12 cellular contexts compared by ENCODE assay signal in genomic region chr1:46675549-46676314, GRCh38. TPM values are rescaled to one million over a fixed set of nuclear protein-coding genes. Genes with fewer than 3 reads are reported as not detected.
A peak's percentile ranks its signal among the peaks of the same experiment; 100 is the strongest.
DNase-seq lines count a peak whose midpoint lies in the region; ATAC-seq, FAIRE-seq and TF ChIP-seq lines count a peak whose summit lies in the region.
"Had no signal": no experiment of that assay in that cellular context is flagged by ENCODE, and none has a peak within 500 bp of the region (broad histone marks: within the 10 kb centered on the region; RNA-seq: fewer than 3 reads in every experiment).

No MANE protein-coding gene starts in this region.

- peak overlapping the region; percentile 65; the same call in 1 of the 2 replicates for H2BK12ac ChIP-seq in H1 (ENCODE audit: low read depth, low read length)

- H2BK5ac ChIP-seq in H1 (ENCODE audit: low read depth, low read length): peak overlapping the region; percentile 86

- H2AFZ ChIP-seq in H1 (ENCODE audit: low read length): no peak overlapping the region

- POLR2A ChIA-PET in H1 (lab: Charles Lee; ENCODE audit: partially characterized antibody): interaction anchor here (1.3 to 2.1 kb wide), 3 partner anchors 10 to 59 kb away, joined by 3 to 6 read pairs (median 4); partner anchors contain the start of gene MOB3C

- CTCF ChIA-PET in H1 (lab: Charles Lee; ENCODE audit: partially characterized antibody): interaction anchor here (0.6 to 1.5 kb wide), 2 partner anchors 10 to 429 kb away, joined by 3 read pairs; no protein-coding TSS in a partner anchor

- no peak overlapping the region for H2AK5ac ChIP-seq in H1 (ENCODE audit: low read depth, low read length)

- peak overlapping the region in 1 of 2 experiments; percentile 32; a peak in 2 of 4 replicates for H3K4me2 ChIP-seq in H1 (ENCODE audit: insufficient read depth in 1 of 2, low read depth in 2 of 2, low read length in 2 of 2)

- H3K18ac ChIP-seq in H1 (ENCODE audit: extremely low read depth, low read length): no peak overlapping the region; the same call in 1 of the 2 replicates

- H3K36me3 ChIP-seq in H1 (ENCODE audit: control insufficient read depth in 2 of 4, insufficient read depth in 4 of 4, low read length in 3 of 4) (peaks cover 0 to 31% (median 5%) of the 10 kb centered on the region in 4 experiments; a peak in 4 of 8 replicates), esophagus muscularis mucosa (peaks cover 8 to 79% (median 59%) of the 10 kb centered on the region in 4 donors)

- TF ChIP-seq EP300 in H1 (IDR thresholded peaks at IDR 0.05; ENCODE audit: borderline replicate concordance in 1 of 2, low read depth in 2 of 2, low read length in 2 of 2): no peak
- TF ChIP-seq EP300 in esophagus muscularis mucosa (IDR thresholded peaks at IDR 0.05): no peak

- H3K56ac ChIP-seq in H1 (replicated peaks; ENCODE audit: insufficient read length, low read depth, low read length): no peak overlapping the region

- H3K4me3 ChIP-seq in GM12865 (ENCODE audit: low read depth, low read length): no peak overlapping the region
- no peak overlapping the region for H3K4me3 ChIP-seq in H1 (ENCODE audit: extremely low read depth in 1 of 4, insufficient read depth in 2 of 4, low read depth in 3 of 4, low read length in 4 of 4)
- no peak overlapping the region for H3K4me3 ChIP-seq in esophagus muscularis mucosa
- H3K4me3 ChIP-seq: cardiac muscle cell had no signal

- H2BK120ac ChIP-seq in H1 (replicated peaks; ENCODE audit: low read depth, low read length): no peak overlapping the region

- H3K27ac ChIP-seq in H1 (ENCODE audit: low read depth, low read length): no peak overlapping the region
- H3K27ac ChIP-seq in esophagus muscularis mucosa (replicated peaks in 1 of 4): no peak overlapping the region
- H3K27ac ChIP-seq: cardiac muscle cell had no signal

- no peak for FAIRE-seq in H1 (lab: Jason Lieb, UNC)

- peak overlapping the region in 1 of 4 experiments; percentile 10; a peak in 1 of 7 replicates for H3K9ac ChIP-seq in H1 (replicated peaks in 1 of 4; ENCODE audit: extremely low read depth in 1 of 4, low read depth in 3 of 4, low read length in 3 of 4)

- H3K79me1 ChIP-seq in H1 (ENCODE audit: low read depth, low read length): no peaks in the 10 kb centered on the region

- intact Hi-C loops in Right ventricle myocardium inferior (cut with DNase I): no loop called here
- intact Hi-C loops in esophagus muscularis mucosa (cut with DNase I): no loop called here

- no peaks in the 10 kb centered on the region for H3K9me3 ChIP-seq in H1 (ENCODE audit: insufficient read depth in 2 of 2, low read depth in 1 of 2, low read length in 1 of 2)
- H3K9me3 ChIP-seq in esophagus muscularis mucosa: no peaks in the 10 kb centered on the region

- TF ChIP-seq RAD21 in H1 (IDR thresholded peaks at IDR 0.05 in 1 of 2, conservative IDR thresholded peaks at IDR 0.05 in 1 of 2; ENCODE audit: low read depth in 2 of 2, low read length in 2 of 2): no peak

- no peak overlapping the region for H3K14ac ChIP-seq in H1 (ENCODE audit: insufficient read length)

- TF ChIP-seq POLR2A in H1 (IDR thresholded peaks at IDR 0.05; ENCODE audit: control extremely low read depth in 1 of 2, low read depth in 2 of 2, low read length in 2 of 2) (no peak), esophagus muscularis mucosa (IDR thresholded peaks at IDR 0.05; ENCODE audit: low read depth) (no peak)

- no peaks in the 10 kb centered on the region for H4K20me1 ChIP-seq in H1 (replicated peaks in 1 of 2; ENCODE audit: control insufficient read depth in 1 of 2, insufficient read depth in 2 of 2, low read length in 2 of 2)

- H3K23me2 ChIP-seq in H1 (ENCODE audit: low read depth, low read length): no peaks in the 10 kb centered on the region

- 69% methylated on average over 1 of the region's 1 CpG; no CpG with 5 or more reads in 1 of the 2 experiments for WGBS in H1 (ENCODE audit: extremely low coverage in 1 of 2, insufficient coverage in 1 of 2, insufficient read length in 1 of 2, insufficient replicate concordance in 2 of 2, low coverage in 1 of 2, low lambda C conversion rate in 2 of 2, missing lambda C conversion rate in 1 of 2), 2 experiments
- WGBS in esophagus muscularis mucosa: 83% methylated on average over 1 of the region's 1 CpG

- H4K5ac ChIP-seq in H1 (ENCODE audit: insufficient read length, low read depth, low read length): no peak overlapping the region

- 0 out of 2 replicates have a peak overlapping the region, but pooled peaks have one; percentile 53 for H2BK15ac ChIP-seq in H1 (ENCODE audit: low read length)

- no peak overlapping the region for H4K8ac ChIP-seq in H1 (ENCODE audit: extremely low read depth, insufficient read depth, low read length)

- no peak overlapping the region for H4K91ac ChIP-seq in H1 (replicated peaks; ENCODE audit: insufficient read length, low read length)

- peak; percentile 61 for ATAC-seq in GM19463 (IDR thresholded peaks at IDR 0.05; ENCODE audit: unreplicated experiment)
- ATAC-seq in HG03442 (IDR thresholded peaks at IDR 0.05; ENCODE audit: unreplicated experiment): peak; percentile 70
- no peak for ATAC-seq in Right ventricle myocardium inferior

- H3K4me1 ChIP-seq in H1 (replicated peaks in 1 of 4; ENCODE audit: control insufficient read depth in 3 of 4, insufficient read depth in 4 of 4, low read length in 3 of 4): peaks cover 1 to 14% (median 9%) of the 10 kb centered on the region in 4 experiments; a peak in 4 of 7 replicates
- H3K4me1 ChIP-seq in esophagus muscularis mucosa: no peaks in the 10 kb centered on the region

- TF ChIP-seq CTCF in GM12865 (IDR thresholded peaks at IDR 0.05; ENCODE audit: insufficient read depth, low read depth, low read length, missing control alignments) (no peak), H1 (IDR thresholded peaks at IDR 0.05; ENCODE audit: control extremely low read depth in 1 of 3, insufficient read depth in 1 of 3, low read depth in 1 of 3, low read length in 3 of 3) (no peak), esophagus muscularis mucosa (IDR thresholded peaks at IDR 0.05) (no peak)

- peak; percentile 31 for DNase-seq in GM12865 (ENCODE audit: low read depth)
- no peak for DNase-seq in H1 (ENCODE audit: low read depth in 1 of 2, low spot score in 2 of 2)
- DNase-seq in Right ventricle myocardium inferior (ENCODE audit: missing footprints): no peak
- DNase-seq in esophagus muscularis mucosa (ENCODE audit: extremely low spot score): no peak
- DNase-seq in nucleus accumbens (lab: John Stamatoyannopoulos, UW): no peak
- no peak for DNase-seq in putamen (ENCODE audit: low spot score)

- no peak overlapping the region for H3K4ac ChIP-seq in H1 (replicated peaks; ENCODE audit: insufficient read length, low read depth, low read length)

- no peaks in the 10 kb centered on the region for H3K79me2 ChIP-seq in H1 (ENCODE audit: control insufficient read depth in 1 of 2, insufficient read depth in 2 of 2, low read length in 2 of 2)

- H3K27me3 ChIP-seq in H1 (replicated peaks in 1 of 4; ENCODE audit: control insufficient read depth in 3 of 4, extremely low read depth in 1 of 4, insufficient read depth in 3 of 4, low read length in 3 of 4) (no peaks in the 10 kb centered on the region), esophagus muscularis mucosa (no peaks in the 10 kb centered on the region)
- H3K27me3 ChIP-seq: cardiac muscle cell had no signal

- 0 out of 2 replicates have a peak overlapping the region, but pooled peaks have one; percentile 55 for H2BK20ac ChIP-seq in H1 (ENCODE audit: low read length)

- no peak overlapping the region for H3K23ac ChIP-seq in H1 (ENCODE audit: insufficient read length)

RNA-seq across cellular contexts. Expression of gene TEX38, which starts 4.1 kb away (rescaled TPM):
- not detected in 2 replicates for total RNA-seq in H1 (2021; fragmentation: NEBNext Ultra II Directional; extraction: Animal tissue kit (Norgen Biotek cat#: 25700))
- 0.09 and 0.33 TPM in 2 replicates for polyA plus RNA-seq in H1 (2011; rRNA removed)
- not detected for polyA plus RNA-seq in H1 (2011; cell fraction: cytosol; rRNA removed)
- polyA plus RNA-seq in H1 (2011; cell fraction: nucleus; rRNA removed): 0.26 TPM
- polyA plus RNA-seq in H1 (2012, experiment 1 of 2): 0.37 TPM in 1 of 4 replicates, not detected in the others
- not detected for polyA plus RNA-seq in H1 (2012, experiment 2 of 2)
- polyA plus RNA-seq in H1 (2013, experiment 1 of 2): 0.20 TPM
- polyA plus RNA-seq in H1 (2013, experiment 2 of 2): 0.17 TPM
- polyA minus RNA-seq in H1 (2011; rRNA and poly(A)+ RNA removed): 0.76 TPM in 1 of 2 replicates, not detected in the other
- not detected for polyA minus RNA-seq in H1 (2011; cell fraction: cytosol; rRNA and poly(A)+ RNA removed)
- polyA minus RNA-seq in H1 (2011; cell fraction: nucleus; rRNA and poly(A)+ RNA removed): 0.70 TPM
- total RNA-seq in Right ventricle myocardium inferior: not detected
- total RNA-seq in esophagus muscularis mucosa: not detected
- total RNA-seq: NCI-H460, skeletal muscle tissue, temporal lobe had no signal

RNA-seq across cellular contexts. Expression of gene ATPAF1, which starts 7.6 kb away (rescaled TPM):
- total RNA-seq in H1 (2021; fragmentation: NEBNext Ultra II Directional; extraction: Animal tissue kit (Norgen Biotek cat#: 25700)): 44.6 and 46.7 TPM in 2 replicates
- 41.4 and 55.9 TPM in 2 replicates for polyA plus RNA-seq in H1 (2011; rRNA removed)
- 63.8 TPM for polyA plus RNA-seq in H1 (2011; cell fraction: cytosol; rRNA removed)
- polyA plus RNA-seq in H1 (2011; cell fraction: nucleus; rRNA removed): 22.2 TPM
- polyA plus RNA-seq in H1 (2012, experiment 1 of 2): 43.2 to 52.2 TPM (median 45.1 TPM) in 4 replicates
- polyA plus RNA-seq in H1 (2012, experiment 2 of 2): 18.8 TPM
- polyA plus RNA-seq in H1 (2013, experiment 1 of 2): 29.8 TPM
- polyA plus RNA-seq in H1 (2013, experiment 2 of 2): 33.2 TPM
- polyA minus RNA-seq in H1 (2011; rRNA and poly(A)+ RNA removed): 60.5 and 74.1 TPM in 2 replicates
- 34.8 TPM for polyA minus RNA-seq in H1 (2011; cell fraction: cytosol; rRNA and poly(A)+ RNA removed)
- polyA minus RNA-seq in H1 (2011; cell fraction: nucleus; rRNA and poly(A)+ RNA removed): 41.1 TPM
- total RNA-seq in Right ventricle myocardium inferior: 191 TPM
- total RNA-seq in esophagus muscularis mucosa: 10 to 100 TPM; 64.4 to 88.0 (median 68.5) TPM

RNA-seq across cellular contexts. Expression of gene EFCAB14, which starts 43.2 kb away (rescaled TPM):
- 36.9 and 40.4 TPM in 2 replicates for total RNA-seq in H1 (2021; fragmentation: NEBNext Ultra II Directional; extraction: Animal tissue kit (Norgen Biotek cat#: 25700))
- polyA plus RNA-seq in H1 (2011; rRNA removed): 14.0 and 19.4 TPM in 2 replicates
- 20.0 TPM for polyA plus RNA-seq in H1 (2011; cell fraction: cytosol; rRNA removed)
- polyA plus RNA-seq in H1 (2011; cell fraction: nucleus; rRNA removed): 18.3 TPM
- 13.3 to 19.9 TPM (median 17.7 TPM) in 4 replicates for polyA plus RNA-seq in H1 (2012, experiment 1 of 2)
- polyA plus RNA-seq in H1 (2012, experiment 2 of 2): 4.5 TPM
- 35.7 TPM for polyA plus RNA-seq in H1 (2013, experiment 1 of 2)
- polyA plus RNA-seq in H1 (2013, experiment 2 of 2): 37.0 TPM
- 28.2 and 35.7 TPM in 2 replicates for polyA minus RNA-seq in H1 (2011; rRNA and poly(A)+ RNA removed)
- polyA minus RNA-seq in H1 (2011; cell fraction: cytosol; rRNA and poly(A)+ RNA removed): 26.2 TPM
- polyA minus RNA-seq in H1 (2011; cell fraction: nucleus; rRNA and poly(A)+ RNA removed): 37.0 TPM
- total RNA-seq in Right ventricle myocardium inferior: 53.2 TPM
- 100 to 1,000 TPM in 2 of 4 donors, 10 to 100 TPM in 2; 83.5 to 113 (median 104) TPM for total RNA-seq in esophagus muscularis mucosa

RNA-seq across cellular contexts. Expression of gene MOB3C, which starts 59.1 kb away (rescaled TPM):
- 5.1 and 5.8 TPM in 2 replicates for total RNA-seq in H1 (2021; fragmentation: NEBNext Ultra II Directional; extraction: Animal tissue kit (Norgen Biotek cat#: 25700))
- 6.6 and 7.9 TPM in 2 replicates for polyA plus RNA-seq in H1 (2011; rRNA removed)
- polyA plus RNA-seq in H1 (2011; cell fraction: cytosol; rRNA removed): 4.8 TPM
- polyA plus RNA-seq in H1 (2011; cell fraction: nucleus; rRNA removed): 5.9 TPM
- polyA plus RNA-seq in H1 (2012, experiment 1 of 2): 4.7 to 6.3 TPM (median 5.8 TPM) in 4 replicates
- polyA plus RNA-seq in H1 (2012, experiment 2 of 2): 4.1 TPM
- 2.7 TPM for polyA plus RNA-seq in H1 (2013, experiment 1 of 2)
- polyA plus RNA-seq in H1 (2013, experiment 2 of 2): 2.8 TPM
- polyA minus RNA-seq in H1 (2011; rRNA and poly(A)+ RNA removed): 6.1 and 9.2 TPM in 2 replicates
- polyA minus RNA-seq in H1 (2011; cell fraction: cytosol; rRNA and poly(A)+ RNA removed): 2.9 TPM
- polyA minus RNA-seq in H1 (2011; cell fraction: nucleus; rRNA and poly(A)+ RNA removed): 6.0 TPM
- 13.9 TPM for total RNA-seq in Right ventricle myocardium inferior
- total RNA-seq in esophagus muscularis mucosa: 10 to 100 TPM; 19.5 to 27.0 (median 24.4) TPM
